In the genomic region with DNA sequence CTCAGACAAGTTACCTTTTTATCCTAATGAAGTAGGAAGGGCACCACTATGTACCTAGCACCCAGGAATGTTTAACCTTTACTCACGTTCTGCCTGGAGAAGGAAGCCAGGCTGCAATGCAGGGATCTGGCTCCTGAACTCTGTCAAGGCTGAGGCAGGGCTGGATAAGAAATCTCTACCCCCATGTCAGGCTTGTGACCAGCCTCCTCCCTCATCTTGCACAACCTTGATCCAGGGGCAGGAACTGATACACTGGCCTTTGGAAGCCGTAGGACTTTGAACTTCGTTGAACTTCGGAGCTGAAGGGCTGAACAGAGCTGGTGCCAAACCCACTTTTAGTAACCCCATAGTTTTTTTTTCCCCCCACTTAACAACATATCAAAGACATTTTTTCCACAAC, we compare ENCODE assay signal across 21 cellular contexts. TPM values are rescaled to one million over a fixed set of nuclear protein-coding genes. Genes with fewer than 3 reads are reported as not detected.
A peak's percentile ranks its signal among the peaks of the same experiment; 100 is the strongest.
DNase-seq lines count a peak whose midpoint lies in the region; ATAC-seq, FAIRE-seq and TF ChIP-seq lines count a peak whose summit lies in the region.
"Had no signal": no experiment of that assay in that cellular context is flagged by ENCODE, and none has a peak within 500 bp of the region (broad histone marks: within the 10 kb centered on the region; RNA-seq: fewer than 3 reads in every experiment).

No MANE protein-coding gene starts in this region.

- TF ChIP-seq CTCF in right atrium auricular region (IDR thresholded peaks at IDR 0.05) (no peak), K562 (IDR thresholded peaks at IDR 0.05 in 2 of 3, conservative IDR thresholded peaks at IDR 0.05 in 1 of 3; ENCODE audit: insufficient read depth in 2 of 3, low read depth in 1 of 3, low read length in 3 of 3) (no peak), lower lobe of right lung (IDR thresholded peaks at IDR 0.05) (no peak), transverse colon (IDR thresholded peaks at IDR 0.05) (no peak), lower leg skin (IDR thresholded peaks at IDR 0.05) (no peak), ascending aorta (IDR thresholded peaks at IDR 0.05) (no peak)

- no peak overlapping the region for H3K9ac ChIP-seq in K562 (ENCODE audit: insufficient read depth in 1 of 2, low read depth in 2 of 2, low read length in 2 of 2)
- H3K9ac ChIP-seq: KMS-11 had no signal

- H3K9me3 ChIP-seq in right atrium auricular region (no peaks in the 10 kb centered on the region), K562 (replicated peaks; ENCODE audit: control insufficient read depth, insufficient read depth, low read depth, low read length) (no peaks in the 10 kb centered on the region), lower lobe of right lung (no peaks in the 10 kb centered on the region), transverse colon (no peaks in the 10 kb centered on the region), ascending aorta (no peaks in the 10 kb centered on the region)
- H3K9me3 ChIP-seq: breast epithelium had no signal

- no TSS peak for BruUV-seq in K562 (replicated peaks; lab: Mats Ljungman, UMichigan)

- no peaks in the 10 kb centered on the region for H3K79me2 ChIP-seq in K562 (ENCODE audit: control insufficient read depth, insufficient read depth, low read length)

- TF ChIP-seq EP300 in K562 (IDR thresholded peaks at IDR 0.05; ENCODE audit: low read length): no peak
- no peak for TF ChIP-seq EP300 in transverse colon (IDR thresholded peaks at IDR 0.05; ENCODE audit: low read depth)

- intact Hi-C loops in Right ventricle myocardium superior (cut with DNase I): no loop called here
- intact Hi-C loops in K562 (cut with micrococcal nuclease): no loop called here
- intact Hi-C loops in lower lobe of right lung (cut with DNase I): no loop called here
- intact Hi-C loops in transverse colon (cut with DNase I; ENCODE audit: low total_unique reads): no loop called here
- intact Hi-C loops in lower leg skin (cut with DNase I; ENCODE audit: low total_unique reads): no loop called here
- intact Hi-C loops in ascending aorta (cut with DNase I): no loop called here

- CTCF ChIA-PET in K562 (lab: Yijun Ruan, JAX; ENCODE audit: low intra/inter-chr PET ratio): no interaction called here

- no peak overlapping the region for H3K4me2 ChIP-seq in K562 (ENCODE audit: insufficient read depth, low read length)
- H3K4me2 ChIP-seq: KMS-11 had no signal

- DNase-seq in Right ventricle myocardium superior (no peak), right atrium auricular region (ENCODE audit: low spot score) (no peak), K562 (ENCODE audit: extremely low read depth in 1 of 4, low spot score in 3 of 4) (peak in 3 of 4 experiments; percentile 23 to 63 (median 39)), lower lobe of right lung (peak; percentile 47), transverse colon (peak; percentile 55), KG1 (lab: John Stamatoyannopoulos, UW) (no peak), lower leg skin (ENCODE audit: low spot score in 2 of 2) (no peak), ascending aorta (ENCODE audit: low spot score in 2 of 2) (no peak)
- DNase-seq: activated CD4-positive, CD25-positive, alpha-beta regulatory T cell treated with anti-CD3 and anti-CD28 coated beads, Interleukin-2, amount 50 U/mL, for 72 hours; activated CD8-positive, alpha-beta memory T cell treated with anti-CD3 and anti-CD28 coated beads, Interleukin-2, amount 50 U/mL, for 4 hours; activated naive CD4-positive, alpha-beta T cell treated with anti-CD3 and anti-CD28 coated beads, Interleukin-2, amount 10 ng/mL, durations not matched to agents 7 days and 5 days; effector memory CD4-positive, alpha-beta T cell; GDM1; NCI-H1694; NCI-H524; stimulated activated CD4-positive, alpha-beta T cell treated with anti-CD3 and anti-CD28 coated beads, Interleukin-15, amount 100 ng/mL, for 24 hours; T-cell had no signal

- H4K20me1 ChIP-seq in K562 (replicated peaks; ENCODE audit: control insufficient read depth, insufficient read depth, low read length): no peaks in the 10 kb centered on the region

- TF ChIP-seq POLR2A in K562 (conservative IDR thresholded peaks at IDR 0.05) (no peak), transverse colon (IDR thresholded peaks at IDR 0.05) (peak; percentile 35), lower leg skin (IDR thresholded peaks at IDR 0.05) (no peak)

- TF ChIP-seq RAD21 in K562 (CRISPR knock-in tag; conservative IDR thresholded peaks at IDR 0.05 in 1 of 2, IDR thresholded peaks at IDR 0.05 in 1 of 2): no peak

- in situ Hi-C loops in K562 (cut with MboI) (no loop called here), transverse colon (cut with MboI; ENCODE audit: low pct_ligation_motif_present in 1 of 4, low pct_unique_long_range_greater_than_20kb in 1 of 4, low sequenced_read_pairs in 3 of 4) (no loop called here)

- no peaks in the 10 kb centered on the region for H3K9me1 ChIP-seq in K562 (ENCODE audit: control insufficient read depth, insufficient read depth, low read length)

- H3K27ac ChIP-seq in right atrium auricular region: no peak overlapping the region
- no peak overlapping the region for H3K27ac ChIP-seq in K562 (ENCODE audit: extremely low read depth, low read depth, low read length)
- H3K27ac ChIP-seq in lower lobe of right lung: no peak overlapping the region
- H3K27ac ChIP-seq in transverse colon: peak overlapping the region; percentile 7 to 64 (median 48)
- no peak overlapping the region for H3K27ac ChIP-seq in ascending aorta
- H3K27ac ChIP-seq: breast epithelium, KMS-11 had no signal

- H3K4me3 ChIP-seq in right atrium auricular region (no peak overlapping the region), K562 (no peak overlapping the region), lower lobe of right lung (no peak overlapping the region), transverse colon (no peak overlapping the region), lower leg skin (ENCODE audit: low read depth, poor library complexity, severe bottlenecking) (no peak overlapping the region), ascending aorta (no peak overlapping the region)
- H3K4me3 ChIP-seq: breast epithelium had no signal

- WGBS in K562 (ENCODE audit: insufficient coverage, low coverage, missing lambda C conversion rate): 25% methylated on average over 4 of the region's 4 CpGs
- 49 to 60% methylated on average over 1 to 3 of the region's 4 CpGs for WGBS in transverse colon (ENCODE audit: low coverage in 1 of 2), 2 donors
- 84% methylated on average over 3 to 4 of the region's 4 CpGs for WGBS in lower leg skin, 2 donors

- peak overlapping the region; percentile 16; the same call in 1 of the 2 replicates for H2AFZ ChIP-seq in K562 (ENCODE audit: low read depth, low read length)

- peak; percentile 62 for ATAC-seq in Right ventricle myocardium superior (ENCODE audit: poor library complexity)
- peak; percentile 63 for ATAC-seq in K562
- ATAC-seq in lower lobe of right lung: peak; percentile 51 to 68
- ATAC-seq: HCT116, T-cell had no signal

- no peaks in the 10 kb centered on the region for H3K27me3 ChIP-seq in right atrium auricular region
- no peaks in the 10 kb centered on the region for H3K27me3 ChIP-seq in K562 (ENCODE audit: control insufficient read depth in 2 of 2, insufficient read depth in 2 of 2, low read length in 2 of 2)
- no peaks in the 10 kb centered on the region for H3K27me3 ChIP-seq in lower lobe of right lung (ENCODE audit: low read depth)
- no peaks in the 10 kb centered on the region for H3K27me3 ChIP-seq in transverse colon
- no peaks in the 10 kb centered on the region for H3K27me3 ChIP-seq in ascending aorta
- H3K27me3 ChIP-seq: breast epithelium had no signal

- POLR2A ChIA-PET in K562 (lab: Yijun Ruan, JAX): interaction anchor here (0.8 to 6.3 kb wide), 5 partner anchors 8 to 43 kb away, joined by 3 to 87 read pairs (median 5); partner anchors contain the start of gene PRDX1

- H3K4me1 ChIP-seq in right atrium auricular region (no peaks in the 10 kb centered on the region), K562 (replicated peaks in 1 of 2; ENCODE audit: control insufficient read depth in 2 of 2, insufficient read depth in 2 of 2, low read length in 2 of 2) (peaks cover 8 to 16% of the 10 kb centered on the region in 2 experiments), lower lobe of right lung (peaks cover 29% of the 10 kb centered on the region), transverse colon (peaks cover 0 to 31% (median 6%) of the 10 kb centered on the region in 4 donors), ascending aorta (no peaks in the 10 kb centered on the region)
- H3K4me1 ChIP-seq: breast epithelium had no signal

- peak; percentile 74 for FAIRE-seq in K562 (lab: Jason Lieb, UNC)
- FAIRE-seq: A204.1 had no signal

- H3K36me3 ChIP-seq in right atrium auricular region (no peaks in the 10 kb centered on the region), K562 (ENCODE audit: control insufficient read depth, insufficient read depth, low read length) (no peaks in the 10 kb centered on the region), lower lobe of right lung (no peaks in the 10 kb centered on the region), transverse colon (no peaks in the 10 kb centered on the region), ascending aorta (no peaks in the 10 kb centered on the region)
- H3K36me3 ChIP-seq: breast epithelium had no signal

RNA-seq across cellular contexts. Expression of gene AKR1A1, which starts 8.0 kb away (rescaled TPM):
- total RNA-seq in Right ventricle myocardium superior (43.3 TPM), right atrium auricular region (10 to 100 TPM; 47.2 to 53.3 TPM), K562 (2014; rRNA removed) (98.6 and 121 TPM in 2 replicates), K562 (2014; rRNA removed; fragmentation: Illumina TruSeq; extraction: Trizol) (99.7 and 132 TPM in 2 replicates), K562 (2015; rRNA removed; fragmentation: Illumina TruSeq; extraction: Trizol) (126 and 127 TPM in 2 replicates), K562 (2021) (142 and 177 TPM in 2 replicates), lower lobe of right lung (203 TPM), transverse colon (100 to 1,000 TPM in 3 of 4 donors, 10 to 100 TPM in 1; 86.5 to 158 (median 128) TPM), lower leg skin (10 to 100 TPM; 42.1 to 79.2 (median 57.8) TPM), ascending aorta (77.5 TPM)
- 130 and 233 TPM in 2 replicates for total RNA-seq in K562 (2011; cell fraction: chromatin; rRNA removed; ENCODE audit: low replicate concordance)
- 180 and 202 TPM in 2 replicates for total RNA-seq in K562 (2011; cell fraction: nucleolus; rRNA removed)
- total RNA-seq in K562 (2011; cell fraction: nucleoplasm; rRNA removed): 172 and 179 TPM in 2 replicates
- polyA plus RNA-seq in K562 (2011; rRNA removed) (211 and 285 TPM in 2 replicates), K562 (2014; fragmentation: Illumina TruSeq; extraction: Trizol) (139 TPM in 2 replicates), K562 (2014; fragmentation: Nextera tagmentation; extraction: Ambion mirVana) (100 to 1,000 TPM in 1 of 2 experiments, 10 to 100 TPM in 1; 68.6 to 114 TPM), K562 (2014; rRNA removed) (150 and 184 TPM in 2 replicates)
- polyA plus RNA-seq in K562 (2011; cell fraction: cytosol; rRNA removed): 210 and 307 TPM in 2 replicates
- polyA plus RNA-seq in K562 (2011; cell fraction: nucleus; rRNA removed): 171 and 202 TPM in 2 replicates
- polyA plus RNA-seq in K562 (2012): 173 and 250 TPM in 2 replicates
- 165 and 169 TPM in 2 replicates for polyA minus RNA-seq in K562 (2011; rRNA and poly(A)+ RNA removed)
- 102 and 104 TPM in 2 replicates for polyA minus RNA-seq in K562 (2011; cell fraction: cytosol; rRNA and poly(A)+ RNA removed)
- polyA minus RNA-seq in K562 (2011; cell fraction: nucleus; rRNA and poly(A)+ RNA removed): 66.4 and 89.5 TPM in 2 replicates

RNA-seq across cellular contexts. Expression of gene PRDX1, which starts 20.9 kb away (rescaled TPM):
- total RNA-seq in Right ventricle myocardium superior (319 TPM), right atrium auricular region (100 to 1,000 TPM; 371 to 655 TPM), K562 (2014; rRNA removed) (748 and 796 TPM in 2 replicates), K562 (2014; rRNA removed; fragmentation: Illumina TruSeq; extraction: Trizol) (1,380 and 1,529 TPM in 2 replicates), K562 (2015; rRNA removed; fragmentation: Illumina TruSeq; extraction: Trizol) (989 and 1,002 TPM in 2 replicates), K562 (2021) (894 and 993 TPM in 2 replicates), lower lobe of right lung (417 TPM), transverse colon (100 to 1,000 TPM; 120 to 291 (median 189) TPM), lower leg skin (100 to 1,000 TPM; 216 to 325 (median 281) TPM), ascending aorta (245 TPM)
- 79.5 and 95.5 TPM in 2 replicates for total RNA-seq in K562 (2011; cell fraction: chromatin; rRNA removed; ENCODE audit: low replicate concordance)
- total RNA-seq in K562 (2011; cell fraction: nucleolus; rRNA removed): 122 and 130 TPM in 2 replicates
- 143 and 148 TPM in 2 replicates for total RNA-seq in K562 (2011; cell fraction: nucleoplasm; rRNA removed)
- polyA plus RNA-seq in K562 (2011; rRNA removed) (864 and 1,258 TPM in 2 replicates), K562 (2014; fragmentation: Illumina TruSeq; extraction: Trizol) (981 and 1,045 TPM in 2 replicates), K562 (2014; fragmentation: Nextera tagmentation; extraction: Ambion mirVana) (1,000 to 10,000 TPM; 2,282 to 2,388 TPM), K562 (2014; rRNA removed) (1,029 and 1,274 TPM in 2 replicates)
- 427 and 691 TPM in 2 replicates for polyA plus RNA-seq in K562 (2011; cell fraction: cytosol; rRNA removed)
- 136 and 272 TPM in 2 replicates for polyA plus RNA-seq in K562 (2011; cell fraction: nucleus; rRNA removed)
- polyA plus RNA-seq in K562 (2012): 541 and 1,089 TPM in 2 replicates
- polyA minus RNA-seq in K562 (2011; rRNA and poly(A)+ RNA removed): 657 and 807 TPM in 2 replicates
- 159 and 222 TPM in 2 replicates for polyA minus RNA-seq in K562 (2011; cell fraction: cytosol; rRNA and poly(A)+ RNA removed)
- polyA minus RNA-seq in K562 (2011; cell fraction: nucleus; rRNA and poly(A)+ RNA removed): 41.1 and 70.9 TPM in 2 replicates

RNA-seq across cellular contexts. Expression of gene NASP, which starts 41.2 kb away (rescaled TPM):
- 28.7 TPM for total RNA-seq in Right ventricle myocardium superior
- 10 to 100 TPM; 30.6 to 32.3 TPM for total RNA-seq in right atrium auricular region
- 238 and 493 TPM in 2 replicates for total RNA-seq in K562 (2011; cell fraction: chromatin; rRNA removed; ENCODE audit: low replicate concordance)
- total RNA-seq in K562 (2011; cell fraction: nucleolus; rRNA removed): 142 and 174 TPM in 2 replicates
- 284 and 450 TPM in 2 replicates for total RNA-seq in K562 (2011; cell fraction: nucleoplasm; rRNA removed)
- total RNA-seq in K562 (2014; rRNA removed): 348 and 419 TPM in 2 replicates
- 452 and 498 TPM in 2 replicates for total RNA-seq in K562 (2014; rRNA removed; fragmentation: Illumina TruSeq; extraction: Trizol)
- total RNA-seq in K562 (2015; rRNA removed; fragmentation: Illumina TruSeq; extraction: Trizol): 479 and 526 TPM in 2 replicates
- total RNA-seq in K562 (2021): 297 and 341 TPM in 2 replicates
- polyA plus RNA-seq in K562 (2011; rRNA removed): 279 and 361 TPM in 2 replicates
- polyA plus RNA-seq in K562 (2011; cell fraction: cytosol; rRNA removed): 164 and 221 TPM in 2 replicates
- polyA plus RNA-seq in K562 (2011; cell fraction: nucleus; rRNA removed): 319 and 321 TPM in 2 replicates
- 265 and 362 TPM in 2 replicates for polyA plus RNA-seq in K562 (2012)
- 471 and 546 TPM in 2 replicates for polyA plus RNA-seq in K562 (2014; fragmentation: Illumina TruSeq; extraction: Trizol)
- polyA plus RNA-seq in K562 (2014; fragmentation: Nextera tagmentation; extraction: Ambion mirVana): 100 to 1,000 TPM; 199 to 369 TPM
- polyA plus RNA-seq in K562 (2014; rRNA removed): 496 and 578 TPM in 2 replicates
- 269 and 276 TPM in 2 replicates for polyA minus RNA-seq in K562 (2011; rRNA and poly(A)+ RNA removed)
- polyA minus RNA-seq in K562 (2011; cell fraction: cytosol; rRNA and poly(A)+ RNA removed): 152 and 212 TPM in 2 replicates
- polyA minus RNA-seq in K562 (2011; cell fraction: nucleus; rRNA and poly(A)+ RNA removed): 132 and 189 TPM in 2 replicates
- 50.0 TPM for total RNA-seq in lower lobe of right lung
- 10 to 100 TPM; 34.4 to 62.2 (median 37.5) TPM for total RNA-seq in transverse colon
- total RNA-seq in lower leg skin: 10 to 100 TPM; 35.4 to 64.4 (median 52.3) TPM
- total RNA-seq in ascending aorta: 49.1 TPM

RNA-seq across cellular contexts. Expression of gene MMACHC, which starts 42.5 kb away (rescaled TPM):
- total RNA-seq in Right ventricle myocardium superior (19.1 TPM), right atrium auricular region (10 to 100 TPM in 1 of 2 donors, 1 to 10 TPM in 1; 9.8 to 13.7 TPM), K562 (2014; rRNA removed) (11.9 and 15.2 TPM in 2 replicates), K562 (2014; rRNA removed; fragmentation: Illumina TruSeq; extraction: Trizol) (7.8 and 8.1 TPM in 2 replicates), K562 (2015; rRNA removed; fragmentation: Illumina TruSeq; extraction: Trizol) (12.5 and 13.0 TPM in 2 replicates), K562 (2021) (18.8 and 19.1 TPM in 2 replicates), lower lobe of right lung (5.9 TPM), transverse colon (10 to 100 TPM in 1 of 4 donors, 1 to 10 TPM in 3; 3.7 to 21.3 (median 4.5) TPM), lower leg skin (1 to 10 TPM; 1.3 to 3.8 (median 3.0) TPM), ascending aorta (3.6 TPM)
- 4.9 and 12.2 TPM in 2 replicates for total RNA-seq in K562 (2011; cell fraction: chromatin; rRNA removed; ENCODE audit: low replicate concordance)
- 7.2 and 8.8 TPM in 2 replicates for total RNA-seq in K562 (2011; cell fraction: nucleolus; rRNA removed)
- 8.6 and 13.4 TPM in 2 replicates for total RNA-seq in K562 (2011; cell fraction: nucleoplasm; rRNA removed)
- polyA plus RNA-seq in K562 (2011; rRNA removed) (8.5 and 8.8 TPM in 2 replicates), K562 (2014; fragmentation: Illumina TruSeq; extraction: Trizol) (20.4 and 21.0 TPM in 2 replicates), K562 (2014; fragmentation: Nextera tagmentation; extraction: Ambion mirVana) (10 to 100 TPM in 1 of 2 experiments, 1 to 10 TPM in 1; 8.9 to 11.4 TPM), K562 (2014; rRNA removed) (8.0 and 11.7 TPM in 2 replicates)
- 11.9 and 17.3 TPM in 2 replicates for polyA plus RNA-seq in K562 (2011; cell fraction: cytosol; rRNA removed)
- polyA plus RNA-seq in K562 (2011; cell fraction: nucleus; rRNA removed): 8.9 and 11.3 TPM in 2 replicates
- 5.9 and 16.4 TPM in 2 replicates for polyA plus RNA-seq in K562 (2012)
- polyA minus RNA-seq in K562 (2011; rRNA and poly(A)+ RNA removed): 13.2 and 15.8 TPM in 2 replicates
- 10.7 and 15.3 TPM in 2 replicates for polyA minus RNA-seq in K562 (2011; cell fraction: cytosol; rRNA and poly(A)+ RNA removed)
- polyA minus RNA-seq in K562 (2011; cell fraction: nucleus; rRNA and poly(A)+ RNA removed): 8.5 and 12.0 TPM in 2 replicates

RNA-seq across cellular contexts. Expression of gene CCDC163, which starts 42.7 kb away (rescaled TPM):
- total RNA-seq in Right ventricle myocardium superior (0.38 TPM), right atrium auricular region (1 to 10 TPM; 1.4 to 1.9 TPM), K562 (2014; rRNA removed) (3.5 and 4.1 TPM in 2 replicates), K562 (2014; rRNA removed; fragmentation: Illumina TruSeq; extraction: Trizol) (5.2 and 5.5 TPM in 2 replicates), K562 (2015; rRNA removed; fragmentation: Illumina TruSeq; extraction: Trizol) (3.8 and 4.0 TPM in 2 replicates), K562 (2021) (5.5 and 6.2 TPM in 2 replicates), lower lobe of right lung (0.77 TPM), transverse colon (1 to 10 TPM in 1 of 4 donors, under 1 TPM in 1, not detected in 2; 0.27 to 1.1 TPM), lower leg skin (1 to 10 TPM in 3 of 4 donors, under 1 TPM in 1; 0.46 to 1.7 (median 1.3) TPM), ascending aorta (not detected)
- 14.4 and 26.3 TPM in 2 replicates for total RNA-seq in K562 (2011; cell fraction: chromatin; rRNA removed; ENCODE audit: low replicate concordance)
- total RNA-seq in K562 (2011; cell fraction: nucleolus; rRNA removed): 19.0 and 22.9 TPM in 2 replicates
- total RNA-seq in K562 (2011; cell fraction: nucleoplasm; rRNA removed): 18.3 and 20.8 TPM in 2 replicates
- polyA plus RNA-seq in K562 (2011; rRNA removed) (7.2 and 12.0 TPM in 2 replicates), K562 (2014; fragmentation: Illumina TruSeq; extraction: Trizol) (6.2 TPM in 2 replicates), K562 (2014; fragmentation: Nextera tagmentation; extraction: Ambion mirVana) (1 to 10 TPM; 3.7 to 8.2 TPM), K562 (2014; rRNA removed) (4.8 and 7.8 TPM in 2 replicates)
- polyA plus RNA-seq in K562 (2011; cell fraction: cytosol; rRNA removed): 10.0 and 16.0 TPM in 2 replicates
- 15.8 and 16.9 TPM in 2 replicates for polyA plus RNA-seq in K562 (2011; cell fraction: nucleus; rRNA removed)
- polyA plus RNA-seq in K562 (2012): 5.6 and 11.7 TPM in 2 replicates
- polyA minus RNA-seq in K562 (2011; rRNA and poly(A)+ RNA removed): 4.2 and 4.8 TPM in 2 replicates
- polyA minus RNA-seq in K562 (2011; cell fraction: cytosol; rRNA and poly(A)+ RNA removed): 4.8 and 5.6 TPM in 2 replicates
- 3.4 and 4.9 TPM in 2 replicates for polyA minus RNA-seq in K562 (2011; cell fraction: nucleus; rRNA and poly(A)+ RNA removed)

Comparison
In these comparisons a context has a peak if more than half of its experiments do, and no peak if none do; other contexts are left out.
1. DNase-seq: peak in K562 (3 of 4), lower lobe of right lung (single experiment) and transverse colon (single experiment); none in Right ventricle myocardium superior (single experiment), right atrium auricular region (single experiment), KG1 (single experiment), lower leg skin (0 of 2) and ascending aorta (0 of 2).
2. H3K27ac ChIP-seq: peak in transverse colon (4 of 4); none in right atrium auricular region (0 of 2), K562 (single experiment), lower lobe of right lung (single experiment) and ascending aorta (0 of 2).
3. Peak in every context shown above with its lines, with median percentiles within 50 percentile points of each other: ATAC-seq.